Comparison of ENCODE assay signal across 1 cellular context in genomic region chr5:69042500-69042899, GRCh38.
TF ChIP-seq lines count a peak whose summit lies in the region.

No MANE protein-coding gene starts in this region.

TF ChIP-seq in GM23338, 12 proteins besides CTCF, POLR2A, EP300 and RAD21 (continued from another document):
- TF ChIP-seq, protein P1, sequence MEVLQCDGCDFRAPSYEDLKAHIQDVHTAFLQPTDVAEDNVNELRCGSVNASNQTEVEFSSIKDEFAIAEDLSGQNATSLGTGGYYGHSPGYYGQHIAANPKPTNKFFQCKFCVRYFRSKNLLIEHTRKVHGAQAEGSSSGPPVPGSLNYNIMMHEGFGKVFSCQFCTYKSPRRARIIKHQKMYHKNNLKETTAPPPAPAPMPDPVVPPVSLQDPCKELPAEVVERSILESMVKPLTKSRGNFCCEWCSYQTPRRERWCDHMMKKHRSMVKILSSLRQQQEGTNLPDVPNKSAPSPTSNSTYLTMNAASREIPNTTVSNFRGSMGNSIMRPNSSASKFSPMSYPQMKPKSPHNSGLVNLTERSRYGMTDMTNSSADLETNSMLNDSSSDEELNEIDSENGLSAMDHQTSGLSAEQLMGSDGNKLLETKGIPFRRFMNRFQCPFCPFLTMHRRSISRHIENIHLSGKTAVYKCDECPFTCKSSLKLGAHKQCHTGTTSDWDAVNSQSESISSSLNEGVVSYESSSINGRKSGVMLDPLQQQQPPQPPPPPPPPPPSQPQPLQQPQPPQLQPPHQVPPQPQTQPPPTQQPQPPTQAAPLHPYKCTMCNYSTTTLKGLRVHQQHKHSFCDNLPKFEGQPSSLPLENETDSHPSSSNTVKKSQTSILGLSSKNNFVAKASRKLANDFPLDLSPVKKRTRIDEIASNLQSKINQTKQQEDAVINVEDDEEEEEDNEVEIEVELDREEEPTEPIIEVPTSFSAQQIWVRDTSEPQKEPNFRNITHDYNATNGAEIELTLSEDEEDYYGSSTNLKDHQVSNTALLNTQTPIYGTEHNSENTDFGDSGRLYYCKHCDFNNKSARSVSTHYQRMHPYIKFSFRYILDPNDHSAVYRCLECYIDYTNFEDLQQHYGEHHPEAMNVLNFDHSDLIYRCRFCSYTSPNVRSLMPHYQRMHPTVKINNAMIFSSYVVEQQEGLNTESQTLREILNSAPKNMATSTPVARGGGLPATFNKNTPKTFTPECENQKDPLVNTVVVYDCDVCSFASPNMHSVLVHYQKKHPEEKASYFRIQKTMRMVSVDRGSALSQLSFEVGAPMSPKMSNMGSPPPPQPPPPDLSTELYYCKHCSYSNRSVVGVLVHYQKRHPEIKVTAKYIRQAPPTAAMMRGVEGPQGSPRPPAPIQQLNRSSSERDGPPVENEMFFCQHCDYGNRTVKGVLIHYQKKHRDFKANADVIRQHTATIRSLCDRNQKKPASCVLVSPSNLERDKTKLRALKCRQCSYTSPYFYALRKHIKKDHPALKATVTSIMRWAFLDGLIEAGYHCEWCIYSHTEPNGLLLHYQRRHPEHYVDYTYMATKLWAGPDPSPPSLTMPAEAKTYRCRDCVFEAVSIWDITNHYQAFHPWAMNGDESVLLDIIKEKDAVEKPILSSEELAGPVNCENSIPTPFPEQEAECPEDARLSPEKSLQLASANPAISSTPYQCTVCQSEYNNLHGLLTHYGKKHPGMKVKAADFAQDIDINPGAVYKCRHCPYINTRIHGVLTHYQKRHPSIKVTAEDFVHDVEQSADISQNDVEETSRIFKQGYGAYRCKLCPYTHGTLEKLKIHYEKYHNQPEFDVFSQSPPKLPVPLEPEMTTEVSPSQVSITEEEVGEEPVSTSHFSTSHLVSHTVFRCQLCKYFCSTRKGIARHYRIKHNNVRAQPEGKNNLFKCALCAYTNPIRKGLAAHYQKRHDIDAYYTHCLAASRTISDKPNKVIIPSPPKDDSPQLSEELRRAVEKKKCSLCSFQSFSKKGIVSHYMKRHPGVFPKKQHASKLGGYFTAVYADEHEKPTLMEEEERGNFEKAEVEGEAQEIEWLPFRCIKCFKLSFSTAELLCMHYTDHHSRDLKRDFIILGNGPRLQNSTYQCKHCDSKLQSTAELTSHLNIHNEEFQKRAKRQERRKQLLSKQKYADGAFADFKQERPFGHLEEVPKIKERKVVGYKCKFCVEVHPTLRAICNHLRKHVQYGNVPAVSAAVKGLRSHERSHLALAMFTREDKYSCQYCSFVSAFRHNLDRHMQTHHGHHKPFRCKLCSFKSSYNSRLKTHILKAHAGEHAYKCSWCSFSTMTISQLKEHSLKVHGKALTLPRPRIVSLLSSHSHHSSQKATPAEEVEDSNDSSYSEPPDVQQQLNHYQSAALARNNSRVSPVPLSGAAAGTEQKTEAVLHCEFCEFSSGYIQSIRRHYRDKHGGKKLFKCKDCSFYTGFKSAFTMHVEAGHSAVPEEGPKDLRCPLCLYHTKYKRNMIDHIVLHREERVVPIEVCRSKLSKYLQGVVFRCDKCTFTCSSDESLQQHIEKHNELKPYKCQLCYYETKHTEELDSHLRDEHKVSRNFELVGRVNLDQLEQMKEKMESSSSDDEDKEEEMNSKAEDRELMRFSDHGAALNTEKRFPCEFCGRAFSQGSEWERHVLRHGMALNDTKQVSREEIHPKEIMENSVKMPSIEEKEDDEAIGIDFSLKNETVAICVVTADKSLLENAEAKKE (CRISPR knock-in tag; IDR thresholded peaks at IDR 0.05) = no peak
- TF ChIP-seq JUNB (IDR thresholded peaks at IDR 0.05; ENCODE audit: unreplicated experiment) (no peak), STAT1 (IDR thresholded peaks at IDR 0.05; ENCODE audit: unreplicated experiment) (no peak)
